8 cellular contexts compared by ENCODE assay signal in genomic region chr1:156445789-156446263, GRCh38. TPM values are rescaled to one million over a fixed set of nuclear protein-coding genes. Genes with fewer than 3 reads are reported as not detected.
DNase-seq lines count a peak whose midpoint lies in the region; ATAC-seq, FAIRE-seq and TF ChIP-seq lines count a peak whose summit lies in the region.

No MANE protein-coding gene starts in this region.

- TF ChIP-seq CTCF in pancreas (IDR thresholded peaks at IDR 0.05) (peak; percentile 86 to 96 (median 91)), tibial artery (IDR thresholded peaks at IDR 0.05) (peak; percentile 90 to 93)

- intact Hi-C loops in pancreas (cut with DNase I) = loop anchor here (2.0 to 10.0 kb wide), 3 partner anchors 59 to 61 kb away; no protein-coding TSS in a partner anchor
- intact Hi-C loops in tibial artery (cut with DNase I; ENCODE audit: low total_unique reads) = loop anchor here (2.0 to 5.0 kb wide), 2 partner anchors 61 to 181 kb away; no protein-coding TSS in a partner anchor

- FAIRE-seq in pancreas (lab: Jason Lieb, UNC) = no peak

- H3K9me3 ChIP-seq in pancreas = no peaks in the 10 kb centered on the region
- H3K9me3 ChIP-seq in tibial artery = no peaks in the 10 kb centered on the region

- ATAC-seq in pancreas (peak; percentile 94 to 100 (median 99)), HG03025 (IDR thresholded peaks at IDR 0.05; ENCODE audit: low FRiP score, unreplicated experiment) (no peak)

- H3K4me3 ChIP-seq in pancreas (no peak overlapping the region), tibial artery (no peak overlapping the region)

- peaks cover 0 to 22% (median 0%) of the 10 kb centered on the region in 4 donors for H3K27me3 ChIP-seq in pancreas
- H3K27me3 ChIP-seq in tibial artery = peaks cover 3 to 52% of the 10 kb centered on the region in 2 donors

- WGBS in pancreas, 2 donors = 2 to 3% methylated on average over 11 of the region's 11 CpGs

- no peaks in the 10 kb centered on the region for H3K4me1 ChIP-seq in pancreas
- H3K4me1 ChIP-seq in tibial artery = peaks cover 0 to 7% (median 3%) of the 10 kb centered on the region in 4 donors

- H3K27ac ChIP-seq in pancreas = no peak overlapping the region
- H3K27ac ChIP-seq in tibial artery = no peak overlapping the region

- DNase-seq in GDM1 (lab: John Stamatoyannopoulos, UW) (peak; percentile 71), NCI-H1048 (lab: John Stamatoyannopoulos, UW) (peak; percentile 91), SK-N-DZ (ENCODE audit: low spot score) (peak; percentile 92), germinal center (ENCODE audit: low spot score) (peak; percentile 75), pancreas (peak; percentile 73 to 92 (median 86)), tibial artery (peak; percentile 79 to 85)
- DNase-seq in activated gamma-delta T cell treated with anti-CD3 and anti-CD28 coated beads, Interleukin-2, amount 50 U/mL, for 16 hours (ENCODE audit: low read depth) = peak; percentile 67

- H3K36me3 ChIP-seq in pancreas (no peaks in the 10 kb centered on the region), tibial artery (no peaks in the 10 kb centered on the region)

RNA-seq across cellular contexts. Expression of gene MEF2D, which starts 54.7 kb away (rescaled TPM):
- 5.8 and 6.3 TPM in 2 replicates for polyA plus RNA-seq in SK-N-DZ (2014; cell fraction: cytosol; rRNA removed)
- 11.9 and 15.0 TPM in 2 replicates for polyA plus RNA-seq in SK-N-DZ (2014; cell fraction: nucleus; rRNA removed)
- total RNA-seq in pancreas = 10 to 100 TPM; 19.1 to 31.8 (median 26.2) TPM
- 10 to 100 TPM; 15.7 to 20.0 TPM for polyA plus RNA-seq in pancreas
